In genomic region chr15:25694238-25694584, GRCh38 we compare ENCODE assay signal across 17 cellular contexts.
DNase-seq lines count a peak whose midpoint lies in the region; ATAC-seq and TF ChIP-seq lines count a peak whose summit lies in the region.
"Had no signal": no experiment of that assay in that cellular context is flagged by ENCODE, and none has a peak within 500 bp of the region (broad histone marks: within the 10 kb centered on the region; RNA-seq: fewer than 3 reads in every experiment).

No MANE protein-coding gene starts in this region.

- H3K9me3 ChIP-seq in OCI-LY7 (ENCODE audit: low read length) (no peaks in the 10 kb centered on the region), heart left ventricle (no peaks in the 10 kb centered on the region), gastrocnemius medialis (no peaks in the 10 kb centered on the region)
- H3K9me3 ChIP-seq in CD8-positive, alpha-beta memory T cell (ENCODE audit: low read length) = no peaks in the 10 kb centered on the region
- H3K9me3 ChIP-seq: upper lobe of left lung had no signal

- H3K36me3 Mint-ChIP-seq in activated CD8-positive, alpha-beta T cell treated with anti-CD3 and anti-CD28 coated beads for 36 hours (ENCODE audit: low read depth) = peaks cover 21% of the 10 kb centered on the region
- peaks cover 63% of the 10 kb centered on the region for H3K36me3 Mint-ChIP-seq in activated CD8-positive, alpha-beta T cell treated with anti-CD3 and anti-CD28 coated beads, Interleukin-2, amount 10 ng/mL, durations not matched to agents 7 days and 5 days (ENCODE audit: low read depth)
- peaks cover 0 to 88% (median 3%) of the 10 kb centered on the region in 3 donors for H3K36me3 Mint-ChIP-seq in CD8-positive, alpha-beta memory T cell

- intact Hi-C loops in activated CD8-positive, alpha-beta T cell treated with anti-CD3 and anti-CD28 coated beads for 36 hours (cut with micrococcal nuclease) = loop anchor here (1.0 kb wide), 1 partner anchor 240 kb away; no protein-coding TSS in a partner anchor
- intact Hi-C loops in OCI-LY7 (cut with micrococcal nuclease; ENCODE audit: unreplicated experiment) = loop anchor here (1.0 kb wide), 1 partner anchor 240 kb away; no protein-coding TSS in a partner anchor
- intact Hi-C loops in heart left ventricle (cut with DNase I) = loop anchor here (2.0 to 10.0 kb wide), 6 partner anchors 187 to 1171 kb away; partner anchors contain the start of gene GABRA5 (in 4 of the 10)
- intact Hi-C loops in gastrocnemius medialis (cut with DNase I; ENCODE audit: low total_unique reads) = loop anchor here (1.0 to 5.0 kb wide), 2 partner anchors 186 to 238 kb away; no protein-coding TSS in a partner anchor

- 70 to 83% (median 78%) methylated on average over 2 to 4 of the region's 4 CpGs for WGBS in heart left ventricle, 4 donors

- POLR2A ChIA-PET in activated CD8-positive, alpha-beta T cell treated with anti-CD3 and anti-CD28 coated beads for 36 hours (lab: Charles Lee) = no interaction called here
- POLR2A ChIA-PET in activated CD8-positive, alpha-beta T cell treated with anti-CD3 and anti-CD28 coated beads, Interleukin-2, amount 10 ng/mL, durations not matched to agents 7 days and 5 days (lab: Charles Lee) = no interaction called here
- POLR2A ChIA-PET in OCI-LY7 (lab: Charles Lee) = no interaction called here
- POLR2A ChIA-PET in CD8-positive, alpha-beta memory T cell (lab: Charles Lee) = no interaction called here

- DNase-seq in activated CD8-positive, alpha-beta T cell treated with anti-CD3 and anti-CD28 coated beads for 36 hours = no peak
- no peak for DNase-seq in activated CD8-positive, alpha-beta T cell treated with anti-CD3 and anti-CD28 coated beads, Interleukin-2, amount 10 ng/mL, durations not matched to agents 7 days and 5 days
- no peak for DNase-seq in OCI-LY7 (ENCODE audit: low spot score)
- DNase-seq in heart left ventricle = no peak
- peak in 1 of 2 donors; percentile 31 for DNase-seq in gastrocnemius medialis
- no peak for DNase-seq in CD8-positive, alpha-beta memory T cell
- DNase-seq: COR-L47, NCI-H524 treated with DMSO at 0.1 percent for 48 hours, stomach, upper lobe of left lung had no signal

- no peaks in the 10 kb centered on the region for H3K9me2 ChIP-seq in OCI-LY7 (ENCODE audit: insufficient read depth, low read length)

- ATAC-seq in activated CD8-positive, alpha-beta T cell treated with anti-CD3 and anti-CD28 coated beads for 36 hours = no peak
- ATAC-seq in activated CD8-positive, alpha-beta T cell treated with anti-CD3 and anti-CD28 coated beads, Interleukin-2, amount 10 ng/mL, durations not matched to agents 7 days and 5 days = no peak
- ATAC-seq in heart left ventricle (peak in 3 of 4 donors; percentile 27 to 52 (median 37)), gastrocnemius medialis (peak; percentile 57 to 75), GM19467 (IDR thresholded peaks at IDR 0.05; ENCODE audit: unreplicated experiment) (no peak), GM21390 (IDR thresholded peaks at IDR 0.05; ENCODE audit: unreplicated experiment) (no peak)

- H3K9me3 Mint-ChIP-seq in activated CD8-positive, alpha-beta T cell treated with anti-CD3 and anti-CD28 coated beads for 36 hours = no peaks in the 10 kb centered on the region
- H3K9me3 Mint-ChIP-seq in activated CD8-positive, alpha-beta T cell treated with anti-CD3 and anti-CD28 coated beads, Interleukin-2, amount 10 ng/mL, durations not matched to agents 7 days and 5 days (ENCODE audit: insufficient read depth) = no peaks in the 10 kb centered on the region
- H3K9me3 Mint-ChIP-seq in CD8-positive, alpha-beta memory T cell = peaks cover 0 to 1% (median 0%) of the 10 kb centered on the region in 5 donors
- H3K9me3 Mint-ChIP-seq: activated CD4-positive, alpha-beta T cell treated with anti-CD3 and anti-CD28 coated beads, Interleukin-2, amount 10 ng/mL, durations not matched to agents 7 days and 5 days; activated naive CD8-positive, alpha-beta T cell treated with anti-CD3 and anti-CD28 coated beads for 36 hours; activated T-helper 17 cell treated with anti-CD3 and anti-CD28 coated beads, Interleukin-2, amount 50 U/mL, for 72 hours; central memory CD8-positive, alpha-beta T cell had no signal

- peak; percentile 34 for TF ChIP-seq CTCF in activated CD8-positive, alpha-beta T cell treated with anti-CD3 and anti-CD28 coated beads for 36 hours (IDR thresholded peaks at IDR 0.05)
- TF ChIP-seq CTCF in OCI-LY7 (conservative IDR thresholded peaks at IDR 0.05; ENCODE audit: low read length) (peak; percentile 52; the same call in 1 of the 2 replicates), heart left ventricle (IDR thresholded peaks at IDR 0.05) (peak in 2 of 12 donors; percentile 1 to 13), gastrocnemius medialis (IDR thresholded peaks at IDR 0.05 in 4 of 5, conservative IDR thresholded peaks at IDR 0.05 in 1 of 5) (no peak)

- in situ Hi-C loops in gastrocnemius medialis (cut with MboI; ENCODE audit: low sequenced_read_pairs in 4 of 4) = loop anchor here in 3 of 4 donors (5.0 to 10.0 kb wide), 3 partner anchors 179 to 238 kb away; no protein-coding TSS in a partner anchor

- no peak overlapping the region for H3K4me2 ChIP-seq in OCI-LY7 (ENCODE audit: low read length)
- H3K4me2 ChIP-seq: KMS-11 had no signal

- H3K27me3 ChIP-seq in heart left ventricle (no peaks in the 10 kb centered on the region), gastrocnemius medialis (no peaks in the 10 kb centered on the region)
- no peaks in the 10 kb centered on the region for H3K27me3 ChIP-seq in CD8-positive, alpha-beta memory T cell (ENCODE audit: insufficient read depth, low read length, poor library complexity, severe bottlenecking)
- H3K27me3 ChIP-seq: stomach, upper lobe of left lung had no signal

- H3K27ac ChIP-seq in OCI-LY7 (ENCODE audit: low read depth, low read length, poor library complexity, severe bottlenecking) (no peak overlapping the region), heart left ventricle (no peak overlapping the region), gastrocnemius medialis (no peak overlapping the region)
- H3K27ac ChIP-seq in CD8-positive, alpha-beta memory T cell (ENCODE audit: low read depth, low read length) = no peak overlapping the region
- H3K27ac ChIP-seq: KMS-11, stomach, upper lobe of left lung had no signal

- no peak overlapping the region for H3K27ac Mint-ChIP-seq in activated CD8-positive, alpha-beta T cell treated with anti-CD3 and anti-CD28 coated beads for 36 hours
- no peak overlapping the region for H3K27ac Mint-ChIP-seq in activated CD8-positive, alpha-beta T cell treated with anti-CD3 and anti-CD28 coated beads, Interleukin-2, amount 10 ng/mL, durations not matched to agents 7 days and 5 days
- H3K27ac Mint-ChIP-seq in CD8-positive, alpha-beta memory T cell = no peak overlapping the region
- H3K27ac Mint-ChIP-seq: activated CD4-positive, alpha-beta T cell treated with anti-CD3 and anti-CD28 coated beads, Interleukin-2, amount 10 ng/mL, durations not matched to agents 7 days and 5 days; activated naive CD8-positive, alpha-beta T cell treated with anti-CD3 and anti-CD28 coated beads for 36 hours; activated T-helper 17 cell treated with anti-CD3 and anti-CD28 coated beads, Interleukin-2, amount 50 U/mL, for 72 hours had no signal

- H2AFZ ChIP-seq in OCI-LY7 (ENCODE audit: low read length) = no peak overlapping the region

- BruUV-seq in OCI-LY7 (replicated peaks; lab: Mats Ljungman, UMichigan) = no TSS peak

- no peak overlapping the region for H3K4me3 Mint-ChIP-seq in activated CD8-positive, alpha-beta T cell treated with anti-CD3 and anti-CD28 coated beads for 36 hours
- H3K4me3 Mint-ChIP-seq in activated CD8-positive, alpha-beta T cell treated with anti-CD3 and anti-CD28 coated beads, Interleukin-2, amount 10 ng/mL, durations not matched to agents 7 days and 5 days = no peak overlapping the region
- H3K4me3 Mint-ChIP-seq in CD8-positive, alpha-beta memory T cell = no peak overlapping the region
- H3K4me3 Mint-ChIP-seq: activated CD4-positive, alpha-beta T cell treated with anti-CD3 and anti-CD28 coated beads, Interleukin-2, amount 10 ng/mL, durations not matched to agents 7 days and 5 days; activated naive CD8-positive, alpha-beta T cell treated with anti-CD3 and anti-CD28 coated beads for 36 hours; activated T-helper 17 cell treated with anti-CD3 and anti-CD28 coated beads, Interleukin-2, amount 50 U/mL, for 72 hours; central memory CD8-positive, alpha-beta T cell had no signal

- H3K4me1 ChIP-seq in OCI-LY7 (ENCODE audit: insufficient read depth, low read length, poor library complexity, severe bottlenecking) (no peaks in the 10 kb centered on the region), heart left ventricle (peaks cover 0 to 22% (median 0%) of the 10 kb centered on the region in 12 donors), gastrocnemius medialis (peaks cover 0 to 3% of the 10 kb centered on the region in 2 donors)
- no peaks in the 10 kb centered on the region for H3K4me1 ChIP-seq in CD8-positive, alpha-beta memory T cell (ENCODE audit: insufficient read depth, low read length)
- H3K4me1 ChIP-seq: stomach, upper lobe of left lung had no signal

- no peaks in the 10 kb centered on the region for H3K36me3 ChIP-seq in OCI-LY7 (ENCODE audit: insufficient read depth, low read length)
- peaks cover 0 to 16% (median 0%) of the 10 kb centered on the region in 9 donors for H3K36me3 ChIP-seq in heart left ventricle
- no peaks in the 10 kb centered on the region for H3K36me3 ChIP-seq in gastrocnemius medialis
- H3K36me3 ChIP-seq in CD8-positive, alpha-beta memory T cell (ENCODE audit: insufficient read depth, low read length) = peaks cover 12% of the 10 kb centered on the region

- H3K27me3 Mint-ChIP-seq in activated CD8-positive, alpha-beta T cell treated with anti-CD3 and anti-CD28 coated beads for 36 hours = no peaks in the 10 kb centered on the region
- H3K27me3 Mint-ChIP-seq in activated CD8-positive, alpha-beta T cell treated with anti-CD3 and anti-CD28 coated beads, Interleukin-2, amount 10 ng/mL, durations not matched to agents 7 days and 5 days (ENCODE audit: low read depth) = no peaks in the 10 kb centered on the region
- no peaks in the 10 kb centered on the region for H3K27me3 Mint-ChIP-seq in CD8-positive, alpha-beta memory T cell
- H3K27me3 Mint-ChIP-seq: activated CD4-positive, alpha-beta T cell treated with anti-CD3 and anti-CD28 coated beads, Interleukin-2, amount 10 ng/mL, durations not matched to agents 7 days and 5 days; activated naive CD8-positive, alpha-beta T cell treated with anti-CD3 and anti-CD28 coated beads for 36 hours; activated T-helper 17 cell treated with anti-CD3 and anti-CD28 coated beads, Interleukin-2, amount 50 U/mL, for 72 hours; central memory CD8-positive, alpha-beta T cell had no signal

- no peaks in the 10 kb centered on the region for H3K79me2 ChIP-seq in OCI-LY7 (ENCODE audit: insufficient read depth, low read depth, low read length)

- CTCF ChIA-PET in activated CD8-positive, alpha-beta T cell treated with anti-CD3 and anti-CD28 coated beads for 36 hours (lab: Charles Lee) = interaction anchor here (0.7 to 1.3 kb wide), 3 partner anchors 8 to 240 kb away, joined by 3 to 4 read pairs (median 4); no protein-coding TSS in a partner anchor
- CTCF ChIA-PET in activated CD8-positive, alpha-beta T cell treated with anti-CD3 and anti-CD28 coated beads, Interleukin-2, amount 10 ng/mL, durations not matched to agents 7 days and 5 days (lab: Charles Lee) = no interaction called here
- CTCF ChIA-PET in OCI-LY7 (lab: Charles Lee; ENCODE audit: unreplicated experiment) = interaction anchor here (1.3 kb wide), 1 partner anchor 16 kb away, joined by 4 read pairs; no protein-coding TSS in a partner anchor
- CTCF ChIA-PET in CD8-positive, alpha-beta memory T cell (lab: Charles Lee) = interaction anchor here (2.9 kb wide), 1 partner anchor 240 kb away, joined by 11 read pairs; no protein-coding TSS in a partner anchor

- TF ChIP-seq POLR2A in heart left ventricle (IDR thresholded peaks at IDR 0.05) (no peak), gastrocnemius medialis (IDR thresholded peaks at IDR 0.05) (no peak)

- no peaks in the 10 kb centered on the region for H3K4me1 Mint-ChIP-seq in activated CD8-positive, alpha-beta T cell treated with anti-CD3 and anti-CD28 coated beads for 36 hours (ENCODE audit: low read depth)
- H3K4me1 Mint-ChIP-seq in activated CD8-positive, alpha-beta T cell treated with anti-CD3 and anti-CD28 coated beads, Interleukin-2, amount 10 ng/mL, durations not matched to agents 7 days and 5 days (ENCODE audit: low read depth) = no peaks in the 10 kb centered on the region
- no peaks in the 10 kb centered on the region for H3K4me1 Mint-ChIP-seq in CD8-positive, alpha-beta memory T cell
- H3K4me1 Mint-ChIP-seq: activated CD4-positive, alpha-beta T cell treated with anti-CD3 and anti-CD28 coated beads, Interleukin-2, amount 10 ng/mL, durations not matched to agents 7 days and 5 days; activated naive CD8-positive, alpha-beta T cell treated with anti-CD3 and anti-CD28 coated beads for 36 hours; activated T-helper 17 cell treated with anti-CD3 and anti-CD28 coated beads, Interleukin-2, amount 50 U/mL, for 72 hours; central memory CD8-positive, alpha-beta T cell had no signal

- no peaks in the 10 kb centered on the region for H4K20me1 ChIP-seq in OCI-LY7 (ENCODE audit: insufficient read depth, low read length)

- H3K4me3 ChIP-seq in OCI-LY7 (ENCODE audit: low read depth, low read length, poor library complexity, severe bottlenecking) (no peak overlapping the region), heart left ventricle (no peak overlapping the region), gastrocnemius medialis (no peak overlapping the region)
- H3K4me3 ChIP-seq in CD8-positive, alpha-beta memory T cell (ENCODE audit: low read length) = no peak overlapping the region
- H3K4me3 ChIP-seq: stomach, upper lobe of left lung had no signal

Comparison
In these comparisons a context has a peak if more than half of its experiments do, and no peak if none do; other contexts are left out.
1. ATAC-seq: peak in heart left ventricle (3 of 4) and gastrocnemius medialis (2 of 2); none in activated CD8-positive, alpha-beta T cell treated with anti-CD3 and anti-CD28 coated beads for 36 hours (single experiment), activated CD8-positive, alpha-beta T cell treated with anti-CD3 and anti-CD28 coated beads, Interleukin-2, amount 10 ng/mL, durations not matched to agents 7 days and 5 days (single experiment), GM19467 (single experiment) and GM21390 (single experiment).
2. CTCF ChIP-seq: peak in activated CD8-positive, alpha-beta T cell treated with anti-CD3 and anti-CD28 coated beads for 36 hours (single experiment) and OCI-LY7 (single experiment); none in gastrocnemius medialis (0 of 5).